8 cellular contexts compared by ENCODE assay signal in genomic region chr14:21860172-21860571, GRCh38.
DNase-seq lines count a peak whose midpoint lies in the region; ATAC-seq lines count a peak whose summit lies in the region.

No MANE protein-coding gene starts in this region.

- H3K4me3 ChIP-seq in CD8-positive, alpha-beta memory T cell (ENCODE audit: low read length): no peak overlapping the region

- H3K27ac Mint-ChIP-seq in CD8-positive, alpha-beta memory T cell: peak overlapping the region in 7 of 8 donors; percentile 3 to 91 (median 56)
- H3K27ac Mint-ChIP-seq in activated CD4-positive, alpha-beta memory T cell treated with anti-CD3 and anti-CD28 coated beads, Interleukin-2, amount 10 ng/mL, durations not matched to agents 7 days and 5 days: peak overlapping the region; percentile 24

- H3K4me3 Mint-ChIP-seq in CD8-positive, alpha-beta memory T cell: peak overlapping the region; percentile 54 to 83 (median 68)
- peak overlapping the region; percentile 51 for H3K4me3 Mint-ChIP-seq in activated CD4-positive, alpha-beta memory T cell treated with anti-CD3 and anti-CD28 coated beads, Interleukin-2, amount 10 ng/mL, durations not matched to agents 7 days and 5 days

- peak in 4 of 5 donors; percentile 10 to 51 (median 40) for DNase-seq in CD8-positive, alpha-beta memory T cell
- DNase-seq in HT-29 (ENCODE audit: low spot score) (peak; percentile 9), iPS-NIHi7 (ENCODE audit: extremely low spot score) (peak; percentile 59), left lobe of liver (ENCODE audit: low spot score) (no peak), NCI-H2107 treated with DMSO at 0.1 percent for 48 hours (lab: John Stamatoyannopoulos, UW; ENCODE audit: unreplicated experiment) (no peak)
- peak; percentile 51 for DNase-seq in activated CD4-positive, alpha-beta memory T cell treated with anti-CD3 and anti-CD28 coated beads, Interleukin-2, amount 10 ng/mL, durations not matched to agents 7 days and 5 days

- POLR2A ChIA-PET in CD8-positive, alpha-beta memory T cell (lab: Charles Lee): no interaction called here
- POLR2A ChIA-PET in activated CD4-positive, alpha-beta memory T cell treated with anti-CD3 and anti-CD28 coated beads, Interleukin-2, amount 10 ng/mL, durations not matched to agents 7 days and 5 days (lab: Charles Lee): interaction anchor here (3.4 to 8.6 kb wide), 3 partner anchors 7 to 696 kb away, joined by 21 to 65 read pairs (median 25); no protein-coding TSS in a partner anchor

- H3K36me3 Mint-ChIP-seq in CD8-positive, alpha-beta memory T cell: peaks cover 0 to 4% (median 3%) of the 10 kb centered on the region in 3 donors
- peaks cover 13% of the 10 kb centered on the region for H3K36me3 Mint-ChIP-seq in activated CD4-positive, alpha-beta memory T cell treated with anti-CD3 and anti-CD28 coated beads, Interleukin-2, amount 10 ng/mL, durations not matched to agents 7 days and 5 days (ENCODE audit: low read depth)

- H3K27me3 Mint-ChIP-seq in CD8-positive, alpha-beta memory T cell: peaks cover 13 to 15% of the 10 kb centered on the region in 2 donors
- peaks cover 14% of the 10 kb centered on the region for H3K27me3 Mint-ChIP-seq in activated CD4-positive, alpha-beta memory T cell treated with anti-CD3 and anti-CD28 coated beads, Interleukin-2, amount 10 ng/mL, durations not matched to agents 7 days and 5 days

- no peaks in the 10 kb centered on the region for H3K27me3 ChIP-seq in CD8-positive, alpha-beta memory T cell (ENCODE audit: insufficient read depth, low read length, poor library complexity, severe bottlenecking)

- H3K27ac ChIP-seq in CD8-positive, alpha-beta memory T cell (ENCODE audit: low read depth, low read length): no peak overlapping the region

- H3K36me3 ChIP-seq in CD8-positive, alpha-beta memory T cell (ENCODE audit: insufficient read depth, low read length): no peaks in the 10 kb centered on the region

- H3K9me3 ChIP-seq in CD8-positive, alpha-beta memory T cell (ENCODE audit: low read length): no peaks in the 10 kb centered on the region

- CTCF ChIA-PET in CD8-positive, alpha-beta memory T cell (lab: Charles Lee): interaction anchor here (0.9 to 2.8 kb wide), 4 partner anchors 8 to 707 kb away, joined by 3 to 10 read pairs (median 5); no protein-coding TSS in a partner anchor
- CTCF ChIA-PET in activated CD4-positive, alpha-beta memory T cell treated with anti-CD3 and anti-CD28 coated beads, Interleukin-2, amount 10 ng/mL, durations not matched to agents 7 days and 5 days (lab: Charles Lee): interaction anchor here (0.7 to 3.4 kb wide), 9 partner anchors 8 to 710 kb away, joined by 3 to 21 read pairs (median 7); no protein-coding TSS in a partner anchor

- H3K9me3 Mint-ChIP-seq in CD8-positive, alpha-beta memory T cell: no peaks in the 10 kb centered on the region
- no peaks in the 10 kb centered on the region for H3K9me3 Mint-ChIP-seq in activated CD4-positive, alpha-beta memory T cell treated with anti-CD3 and anti-CD28 coated beads, Interleukin-2, amount 10 ng/mL, durations not matched to agents 7 days and 5 days

- peaks cover 2 to 20% (median 13%) of the 10 kb centered on the region in 3 donors for H3K4me1 Mint-ChIP-seq in CD8-positive, alpha-beta memory T cell
- peaks cover 9% of the 10 kb centered on the region for H3K4me1 Mint-ChIP-seq in activated CD4-positive, alpha-beta memory T cell treated with anti-CD3 and anti-CD28 coated beads, Interleukin-2, amount 10 ng/mL, durations not matched to agents 7 days and 5 days

- H3K4me1 ChIP-seq in CD8-positive, alpha-beta memory T cell (ENCODE audit: insufficient read depth, low read length): no peaks in the 10 kb centered on the region

- no peak for ATAC-seq in HG03097 (IDR thresholded peaks at IDR 0.05; ENCODE audit: low FRiP score, unreplicated experiment)
- no peak for ATAC-seq in left lobe of liver
- no peak for ATAC-seq in GM19035 (IDR thresholded peaks at IDR 0.05; ENCODE audit: unreplicated experiment)

Comparison
In these comparisons a context has a peak if more than half of its experiments do, and no peak if none do; other contexts are left out.
1. DNase-seq: peak in CD8-positive, alpha-beta memory T cell (4 of 5), HT-29 (single experiment), activated CD4-positive, alpha-beta memory T cell treated with anti-CD3 and anti-CD28 coated beads, Interleukin-2, amount 10 ng/mL, durations not matched to agents 7 days and 5 days (single experiment) and iPS-NIHi7 (single experiment); none in left lobe of liver (single experiment) and NCI-H2107 treated with DMSO at 0.1 percent for 48 hours (single experiment).